Comparison of ENCODE assay signal across 24 cellular contexts in genomic region chr11:134230339-134230738, GRCh38. TPM values are rescaled to one million over a fixed set of nuclear protein-coding genes. Genes with fewer than 3 reads are reported as not detected.
DNase-seq lines count a peak whose midpoint lies in the region; ATAC-seq lines count a peak whose summit lies in the region.
"Had no signal": no experiment of that assay in that cellular context is flagged by ENCODE, and none has a peak within 500 bp of the region (broad histone marks: within the 10 kb centered on the region; RNA-seq: fewer than 3 reads in every experiment).

No MANE protein-coding gene starts in this region.

- H3K4me1 Mint-ChIP-seq in CD8-positive, alpha-beta memory T cell = peaks cover 71 to 78% (median 76%) of the 10 kb centered on the region in 3 donors
- peaks cover 39% of the 10 kb centered on the region for H3K4me1 Mint-ChIP-seq in activated T-helper 17 cell treated with anti-CD3 and anti-CD28 coated beads, Interleukin-2, amount 50 U/mL, for 72 hours
- H3K4me1 Mint-ChIP-seq in naive B cell = peaks cover 47 to 69% (median 62%) of the 10 kb centered on the region in 3 donors

- no peaks in the 10 kb centered on the region for H3K27me3 Mint-ChIP-seq in CD8-positive, alpha-beta memory T cell
- no peaks in the 10 kb centered on the region for H3K27me3 Mint-ChIP-seq in activated T-helper 17 cell treated with anti-CD3 and anti-CD28 coated beads, Interleukin-2, amount 50 U/mL, for 72 hours
- peaks cover 27 to 52% (median 31%) of the 10 kb centered on the region in 3 donors for H3K27me3 Mint-ChIP-seq in naive B cell
- H3K27me3 Mint-ChIP-seq: progenitor cell of endocrine pancreas had no signal

- H3K36me3 Mint-ChIP-seq in CD8-positive, alpha-beta memory T cell = peaks cover 0 to 34% (median 9%) of the 10 kb centered on the region in 3 donors
- peaks cover 11% of the 10 kb centered on the region for H3K36me3 Mint-ChIP-seq in activated T-helper 17 cell treated with anti-CD3 and anti-CD28 coated beads, Interleukin-2, amount 50 U/mL, for 72 hours (ENCODE audit: low read depth)
- H3K36me3 Mint-ChIP-seq in naive B cell = peaks cover under 1 to 6% of the 10 kb centered on the region in 2 donors

- H3K4me3 ChIP-seq in BLaER1 = peak overlapping the region; percentile 43
- H3K4me3 ChIP-seq in CD8-positive, alpha-beta memory T cell (ENCODE audit: low read length) = peak overlapping the region; percentile 8
- H3K4me3 ChIP-seq: cardiac muscle cell, SK-N-MC had no signal

- peaks cover 12% of the 10 kb centered on the region for H3K36me3 ChIP-seq in BLaER1
- H3K36me3 ChIP-seq in CD8-positive, alpha-beta memory T cell (ENCODE audit: insufficient read depth, low read length) = peaks cover 5% of the 10 kb centered on the region
- H3K36me3 ChIP-seq: cardiac muscle cell had no signal

- peak overlapping the region in 5 of 7 donors; percentile 15 to 68 (median 38) for H3K4me3 Mint-ChIP-seq in CD8-positive, alpha-beta memory T cell
- peak overlapping the region; percentile 19 for H3K4me3 Mint-ChIP-seq in activated T-helper 17 cell treated with anti-CD3 and anti-CD28 coated beads, Interleukin-2, amount 50 U/mL, for 72 hours
- peak overlapping the region in 7 of 8 donors; percentile 31 to 84 (median 54) for H3K4me3 Mint-ChIP-seq in naive B cell
- H3K4me3 Mint-ChIP-seq: stimulated activated memory B cell treated with anti-CD40 and anti-IgM and Interleukin-4, amounts not matched to agents 10 μg/mL and 1 μg/mL and 100 μg/mL, for 72 hours had no signal

- H3K9me3 Mint-ChIP-seq in CD8-positive, alpha-beta memory T cell = no peaks in the 10 kb centered on the region
- no peaks in the 10 kb centered on the region for H3K9me3 Mint-ChIP-seq in activated T-helper 17 cell treated with anti-CD3 and anti-CD28 coated beads, Interleukin-2, amount 50 U/mL, for 72 hours
- no peaks in the 10 kb centered on the region for H3K9me3 Mint-ChIP-seq in naive B cell
- H3K9me3 Mint-ChIP-seq: stimulated activated memory B cell treated with anti-CD40 and anti-IgM and Interleukin-4, amounts not matched to agents 10 μg/mL and 1 μg/mL and 100 μg/mL, for 72 hours had no signal

- POLR2A ChIA-PET in CD8-positive, alpha-beta memory T cell (lab: Charles Lee) = no interaction called here

- peaks cover 23% of the 10 kb centered on the region for H3K27me3 ChIP-seq in BLaER1
- H3K27me3 ChIP-seq in CD8-positive, alpha-beta memory T cell (ENCODE audit: insufficient read depth, low read length, poor library complexity, severe bottlenecking) = no peaks in the 10 kb centered on the region
- H3K27me3 ChIP-seq: cardiac muscle cell had no signal

- H3K4me2 ChIP-seq in BLaER1 = peak overlapping the region; percentile 97

- no peak overlapping the region for H3K9ac ChIP-seq in BLaER1

- DNase-seq in CD8-positive, alpha-beta memory T cell = no peak
- DNase-seq in naive B cell = no peak
- DNase-seq in SIG-M5 (lab: John Stamatoyannopoulos, UW) = no peak
- no peak for DNase-seq in NCI-H2107 treated with DMSO at 0.1 percent for 48 hours (lab: John Stamatoyannopoulos, UW; ENCODE audit: unreplicated experiment)
- DNase-seq: activated CD4-positive, CD25-positive, alpha-beta regulatory T cell treated with anti-CD3 and anti-CD28 coated beads, Interleukin-2, amount 50 U/mL, for 72 hours; amygdala; COR-L47; DMS79 treated with DMSO at 0.1 percent for 48 hours; erythroblast; hypothalamus; kidney; mammary epithelial cell; NCI-H1436; NCI-H524; T-helper 9 cell had no signal

- H3K4me1 ChIP-seq in BLaER1 = peaks cover 97% of the 10 kb centered on the region
- peaks cover 66% of the 10 kb centered on the region for H3K4me1 ChIP-seq in CD8-positive, alpha-beta memory T cell (ENCODE audit: insufficient read depth, low read length)

- no peak overlapping the region for H3K27ac ChIP-seq in BLaER1
- no peak overlapping the region for H3K27ac ChIP-seq in CD8-positive, alpha-beta memory T cell (ENCODE audit: low read depth, low read length)
- H3K27ac ChIP-seq: cardiac muscle cell, SK-N-MC had no signal

- H4K20me1 ChIP-seq in BLaER1 = peaks cover 100% of the 10 kb centered on the region

- no peaks in the 10 kb centered on the region for H3K9me3 ChIP-seq in BLaER1
- H3K9me3 ChIP-seq in CD8-positive, alpha-beta memory T cell (ENCODE audit: low read length) = no peaks in the 10 kb centered on the region

- H3K27ac Mint-ChIP-seq in CD8-positive, alpha-beta memory T cell = peak overlapping the region in 7 of 8 donors; percentile 3 to 93 (median 61)
- peak overlapping the region; percentile 61 for H3K27ac Mint-ChIP-seq in activated T-helper 17 cell treated with anti-CD3 and anti-CD28 coated beads, Interleukin-2, amount 50 U/mL, for 72 hours
- H3K27ac Mint-ChIP-seq in naive B cell = peak overlapping the region in 2 of 6 donors; percentile 53 to 63
- H3K27ac Mint-ChIP-seq: progenitor cell of endocrine pancreas had no signal

- CTCF ChIA-PET in CD8-positive, alpha-beta memory T cell (lab: Charles Lee) = interaction anchor here (1.1 to 1.7 kb wide), 3 partner anchors 14 to 46 kb away, joined by 4 to 5 read pairs (median 4); partner anchors contain the start of gene GLB1L3

- ATAC-seq in activated T-helper 17 cell treated with anti-CD3 and anti-CD28 coated beads, Interleukin-2, amount 50 U/mL, for 72 hours (replicated peaks) = peak; percentile 18
- ATAC-seq in naive B cell (ENCODE audit: low read depth in 2 of 2) = no peak
- no peak for ATAC-seq in GM19467 (IDR thresholded peaks at IDR 0.05; ENCODE audit: unreplicated experiment)
- ATAC-seq: stimulated activated memory B cell treated with anti-CD40 and anti-IgM and Interleukin-4, amounts not matched to agents 10 μg/mL and 1 μg/mL and 100 μg/mL, for 72 hours had no signal

RNA-seq across cellular contexts. Expression of gene VPS26B, which starts 5.9 kb away (rescaled TPM):
- total RNA-seq in CD8-positive, alpha-beta memory T cell = 10 to 100 TPM; 36.6 to 36.7 TPM
- polyA plus RNA-seq in CD8-positive, alpha-beta memory T cell = 73.5 TPM
- 10 to 100 TPM; 36.6 to 40.7 TPM for total RNA-seq in activated T-helper 17 cell treated with anti-CD3 and anti-CD28 coated beads, Interleukin-2, amount 50 U/mL, for 72 hours
- polyA plus RNA-seq in naive B cell (ENCODE audit: low read depth in 6 of 6) = 10 to 100 TPM; 12.1 to 18.2 (median 14.7) TPM

RNA-seq across cellular contexts. Expression of gene NCAPD3, which starts 6.6 kb away (rescaled TPM):
- total RNA-seq in CD8-positive, alpha-beta memory T cell = 10 to 100 TPM; 76.7 to 80.4 TPM
- 14.3 TPM for polyA plus RNA-seq in CD8-positive, alpha-beta memory T cell
- 100 to 1,000 TPM in 1 of 2 donors, 10 to 100 TPM in 1; 77.5 to 103 TPM for total RNA-seq in activated T-helper 17 cell treated with anti-CD3 and anti-CD28 coated beads, Interleukin-2, amount 50 U/mL, for 72 hours
- polyA plus RNA-seq in naive B cell (ENCODE audit: low read depth in 6 of 6) = 10 to 100 TPM in 2 of 6 donors, 1 to 10 TPM in 4; 6.2 to 13.2 (median 8.6) TPM

RNA-seq across cellular contexts. Expression of gene THYN1, which starts 22.8 kb away (rescaled TPM):
- 10 to 100 TPM; 58.9 to 68.4 TPM for total RNA-seq in CD8-positive, alpha-beta memory T cell
- 133 TPM for polyA plus RNA-seq in CD8-positive, alpha-beta memory T cell
- 10 to 100 TPM; 72.7 to 81.0 TPM for total RNA-seq in activated T-helper 17 cell treated with anti-CD3 and anti-CD28 coated beads, Interleukin-2, amount 50 U/mL, for 72 hours
- polyA plus RNA-seq in naive B cell (ENCODE audit: low read depth in 6 of 6) = 100 to 1,000 TPM in 1 of 6 donors, 10 to 100 TPM in 5; 60.5 to 109 (median 71.1) TPM

RNA-seq across cellular contexts. Expression of gene ACAD8, which starts 23.0 kb away (rescaled TPM):
- 10 to 100 TPM; 27.1 to 28.2 TPM for total RNA-seq in CD8-positive, alpha-beta memory T cell
- polyA plus RNA-seq in CD8-positive, alpha-beta memory T cell = 20.9 TPM
- total RNA-seq in activated T-helper 17 cell treated with anti-CD3 and anti-CD28 coated beads, Interleukin-2, amount 50 U/mL, for 72 hours = 10 to 100 TPM; 22.8 to 23.7 TPM
- 10 to 100 TPM; 13.0 to 17.1 (median 14.1) TPM for polyA plus RNA-seq in naive B cell (ENCODE audit: low read depth in 6 of 6)

RNA-seq across cellular contexts. Expression of gene GLB1L3, which starts 45.8 kb away (rescaled TPM):
- 1 to 10 TPM; 2.3 to 3.0 TPM for total RNA-seq in CD8-positive, alpha-beta memory T cell
- polyA plus RNA-seq in CD8-positive, alpha-beta memory T cell = 2.0 TPM
- total RNA-seq in activated T-helper 17 cell treated with anti-CD3 and anti-CD28 coated beads, Interleukin-2, amount 50 U/mL, for 72 hours = 10 to 100 TPM; 10.9 to 15.7 TPM
- polyA plus RNA-seq in naive B cell (ENCODE audit: low read depth in 6 of 6) = not detected
- total RNA-seq: cardiac muscle cell, M059J, progenitor cell of endocrine pancreas, RPMI7951 had no signal
- polyA plus RNA-seq: cardiac muscle cell had no signal
